ENCODE assay signal across 1 cellular context in genomic region chr16:1915732-1916653, GRCh38.
TF ChIP-seq lines count a peak whose summit lies in the region.

No MANE protein-coding gene starts in this region.

TF ChIP-seq in HepG2, 621 proteins besides CTCF, POLR2A, EP300 and RAD21:
- TF ChIP-seq ZNF687 (CRISPR knock-in tag; IDR thresholded peaks at IDR 0.05) (peak; percentile 56), ZNF326 (CRISPR knock-in tag; IDR thresholded peaks at IDR 0.05; ENCODE audit: borderline replicate concordance) (no peak), MAX (IDR thresholded peaks at IDR 0.05) (peak; percentile 41; the same call in 1 of the 2 replicates), ZNF512B (CRISPR knock-in tag; IDR thresholded peaks at IDR 0.05; ENCODE audit: borderline replicate concordance) (no peak)
